In genomic region chr3:43913549-43913948, GRCh38 we compare ENCODE assay signal across 15 cellular contexts.
A peak's percentile ranks its signal among the peaks of the same experiment; 100 is the strongest.
DNase-seq lines count a peak whose midpoint lies in the region; ATAC-seq, FAIRE-seq and TF ChIP-seq lines count a peak whose summit lies in the region.
"Had no signal": no experiment of that assay in that cellular context is flagged by ENCODE, and none has a peak within 500 bp of the region (broad histone marks: within the 10 kb centered on the region; RNA-seq: fewer than 3 reads in every experiment).

No MANE protein-coding gene starts in this region.

- H3K4me3 ChIP-seq in esophagus muscularis mucosa = no peak overlapping the region
- H3K4me3 ChIP-seq in kidney (ENCODE audit: low read length in 2 of 2) = no peak overlapping the region
- H3K4me3 ChIP-seq: A549, GM12878, GM23248 had no signal

- no peak for DNase-seq in activated naive CD8-positive, alpha-beta T cell treated with anti-CD3 and anti-CD28 coated beads, Interleukin-2, amount 50 U/mL, for 24 hours
- DNase-seq in activated naive CD8-positive, alpha-beta T cell treated with anti-CD3 and anti-CD28 coated beads for 36 hours = no peak
- DNase-seq in esophagus muscularis mucosa (ENCODE audit: extremely low spot score) (peak; percentile 78), kidney (no peak), epidermal melanocyte (ENCODE audit: insufficient read length, low spot score) (no peak)
- DNase-seq in stimulated activated naive B cell treated with anti-CD40 and anti-IgM and Interleukin-4, amounts not matched to agents 10 μg/mL and 1 μg/mL and 100 μg/mL, for 72 hours = no peak
- DNase-seq: BE2C; CD8-positive, alpha-beta memory T cell; DMS53; GM23248 had no signal

- H3K9me3 Mint-ChIP-seq in activated naive CD8-positive, alpha-beta T cell treated with anti-CD3 and anti-CD28 coated beads, Interleukin-2, amount 50 U/mL, for 24 hours = no peaks in the 10 kb centered on the region
- H3K9me3 Mint-ChIP-seq in activated naive CD8-positive, alpha-beta T cell treated with anti-CD3 and anti-CD28 coated beads for 36 hours = no peaks in the 10 kb centered on the region
- H3K9me3 Mint-ChIP-seq in stimulated activated naive B cell treated with anti-CD40 and anti-IgM and Interleukin-4, amounts not matched to agents 10 μg/mL and 1 μg/mL and 100 μg/mL, for 72 hours = peaks cover 0 to 3% of the 10 kb centered on the region in 2 donors

- H3K4me3 Mint-ChIP-seq in activated naive CD8-positive, alpha-beta T cell treated with anti-CD3 and anti-CD28 coated beads, Interleukin-2, amount 50 U/mL, for 24 hours = no peak overlapping the region
- H3K4me3 Mint-ChIP-seq in activated naive CD8-positive, alpha-beta T cell treated with anti-CD3 and anti-CD28 coated beads for 36 hours = no peak overlapping the region
- no peak overlapping the region for H3K4me3 Mint-ChIP-seq in stimulated activated naive B cell treated with anti-CD40 and anti-IgM and Interleukin-4, amounts not matched to agents 10 μg/mL and 1 μg/mL and 100 μg/mL, for 72 hours
- H3K4me3 Mint-ChIP-seq: CD14-positive monocyte; CD8-positive, alpha-beta memory T cell had no signal

- H3K4me1 Mint-ChIP-seq in activated naive CD8-positive, alpha-beta T cell treated with anti-CD3 and anti-CD28 coated beads, Interleukin-2, amount 50 U/mL, for 24 hours = peaks cover 5% of the 10 kb centered on the region
- peaks cover 2% of the 10 kb centered on the region for H3K4me1 Mint-ChIP-seq in activated naive CD8-positive, alpha-beta T cell treated with anti-CD3 and anti-CD28 coated beads for 36 hours
- peaks cover 5 to 6% of the 10 kb centered on the region in 2 donors for H3K4me1 Mint-ChIP-seq in stimulated activated naive B cell treated with anti-CD40 and anti-IgM and Interleukin-4, amounts not matched to agents 10 μg/mL and 1 μg/mL and 100 μg/mL, for 72 hours
- H3K4me1 Mint-ChIP-seq: CD8-positive, alpha-beta memory T cell had no signal

- H3K9me3 ChIP-seq in esophagus muscularis mucosa (peaks cover 0 to 6% (median 3%) of the 10 kb centered on the region in 4 donors), kidney (ENCODE audit: control insufficient read depth in 1 of 2, low read length in 2 of 2) (peaks cover 0 to 4% of the 10 kb centered on the region in 2 donors)
- H3K9me3 ChIP-seq: BE2C had no signal

- no peak for TF ChIP-seq CTCF in esophagus muscularis mucosa (IDR thresholded peaks at IDR 0.05)
- no peak for TF ChIP-seq CTCF in kidney (IDR thresholded peaks at IDR 0.05; ENCODE audit: borderline replicate concordance, extremely low read depth, insufficient read depth)

- 92% methylated on average over 2 of the region's 2 CpGs for WGBS in esophagus muscularis mucosa

- ATAC-seq in activated naive CD8-positive, alpha-beta T cell treated with anti-CD3 and anti-CD28 coated beads, Interleukin-2, amount 50 U/mL, for 24 hours = peak; percentile 68
- peak; percentile 74 to 77 for ATAC-seq in stimulated activated naive B cell treated with anti-CD40 and anti-IgM and Interleukin-4, amounts not matched to agents 10 μg/mL and 1 μg/mL and 100 μg/mL, for 72 hours (replicated peaks)
- ATAC-seq: A549, GM12878, HCT116 had no signal

- no peak for TF ChIP-seq EP300 in esophagus muscularis mucosa (IDR thresholded peaks at IDR 0.05)

- H3K27me3 Mint-ChIP-seq in activated naive CD8-positive, alpha-beta T cell treated with anti-CD3 and anti-CD28 coated beads, Interleukin-2, amount 50 U/mL, for 24 hours = no peaks in the 10 kb centered on the region
- H3K27me3 Mint-ChIP-seq in activated naive CD8-positive, alpha-beta T cell treated with anti-CD3 and anti-CD28 coated beads for 36 hours = peaks cover 20% of the 10 kb centered on the region
- H3K27me3 Mint-ChIP-seq in stimulated activated naive B cell treated with anti-CD40 and anti-IgM and Interleukin-4, amounts not matched to agents 10 μg/mL and 1 μg/mL and 100 μg/mL, for 72 hours = peaks cover 0 to 7% of the 10 kb centered on the region in 2 donors

- no peak for FAIRE-seq in kidney (lab: Jason Lieb, UNC)
- FAIRE-seq: A549, GM12878, H54 had no signal

- no peak for TF ChIP-seq POLR2A in esophagus muscularis mucosa (IDR thresholded peaks at IDR 0.05; ENCODE audit: low read depth)

- H3K36me3 ChIP-seq in esophagus muscularis mucosa (no peaks in the 10 kb centered on the region), kidney (ENCODE audit: control insufficient read depth in 1 of 2, insufficient read depth in 2 of 2, low read length in 2 of 2) (no peaks in the 10 kb centered on the region)
- H3K36me3 ChIP-seq: BE2C had no signal

- H3K27ac ChIP-seq in esophagus muscularis mucosa (replicated peaks in 1 of 4) (no peak overlapping the region), kidney (ENCODE audit: low read depth in 2 of 2, low read length in 2 of 2) (no peak overlapping the region)
- H3K27ac ChIP-seq: A549, GM23248 had no signal

- H3K4me1 ChIP-seq in esophagus muscularis mucosa (no peaks in the 10 kb centered on the region), kidney (ENCODE audit: control insufficient read depth in 1 of 2, insufficient read depth in 1 of 2, low read depth in 1 of 2, low read length in 2 of 2) (no peaks in the 10 kb centered on the region)
- H3K4me1 ChIP-seq: A549, BE2C had no signal

- H3K9ac ChIP-seq in kidney (ENCODE audit: low read length in 2 of 2) = no peak overlapping the region
- H3K9ac ChIP-seq: GM23248 had no signal

- H3K36me3 Mint-ChIP-seq in activated naive CD8-positive, alpha-beta T cell treated with anti-CD3 and anti-CD28 coated beads, Interleukin-2, amount 50 U/mL, for 24 hours (ENCODE audit: low read depth) = no peaks in the 10 kb centered on the region
- no peaks in the 10 kb centered on the region for H3K36me3 Mint-ChIP-seq in activated naive CD8-positive, alpha-beta T cell treated with anti-CD3 and anti-CD28 coated beads for 36 hours
- H3K36me3 Mint-ChIP-seq in stimulated activated naive B cell treated with anti-CD40 and anti-IgM and Interleukin-4, amounts not matched to agents 10 μg/mL and 1 μg/mL and 100 μg/mL, for 72 hours = no peaks in the 10 kb centered on the region
- H3K36me3 Mint-ChIP-seq: CD14-positive monocyte; CD8-positive, alpha-beta memory T cell had no signal

- H3K27ac Mint-ChIP-seq in activated naive CD8-positive, alpha-beta T cell treated with anti-CD3 and anti-CD28 coated beads, Interleukin-2, amount 50 U/mL, for 24 hours = no peak overlapping the region
- H3K27ac Mint-ChIP-seq in activated naive CD8-positive, alpha-beta T cell treated with anti-CD3 and anti-CD28 coated beads for 36 hours = no peak overlapping the region
- H3K27ac Mint-ChIP-seq in stimulated activated naive B cell treated with anti-CD40 and anti-IgM and Interleukin-4, amounts not matched to agents 10 μg/mL and 1 μg/mL and 100 μg/mL, for 72 hours = no peak overlapping the region
- H3K27ac Mint-ChIP-seq: CD14-positive monocyte; CD8-positive, alpha-beta memory T cell had no signal

- intact Hi-C loops in esophagus muscularis mucosa (cut with DNase I) = no loop called here
- intact Hi-C loops in kidney (cut with DNase I) = no loop called here

- H3K27me3 ChIP-seq in esophagus muscularis mucosa = peaks cover 0 to 7% (median 0%) of the 10 kb centered on the region in 4 donors
- H3K27me3 ChIP-seq: BE2C had no signal
